Comparison of ENCODE assay signal across 8 cellular contexts in genomic region chr2:46010925-46011490, GRCh38.
DNase-seq lines count a peak whose midpoint lies in the region; ATAC-seq, FAIRE-seq and TF ChIP-seq lines count a peak whose summit lies in the region.

No MANE protein-coding gene starts in this region.

- POLR2A ChIA-PET in HEK293T (lab: Yijun Ruan, JAX), result no interaction called here

- peaks cover 0 to 10% (median 0%) of the 10 kb centered on the region in 3 donors for H3K36me3 ChIP-seq in Peyer's patch

- no peak overlapping the region for H3K4me3 ChIP-seq in Peyer's patch

- peak; percentile 84 for FAIRE-seq in endometrium (lab: Jason Lieb, UNC)

- H3K9me3 Mint-ChIP-seq in activated T-helper 1 cell treated with anti-CD3 and anti-CD28 coated beads, Interleukin-12 subunit alpha, Interleukin-12 subunit beta, Interleukin-2, Interleukin-4 antibody, amounts not matched to agents 30 ng/mL and 10 ng/mL and 1 ng/mL, durations not matched to agents 14 hours and 24 hours and 36 hours, result no peaks in the 10 kb centered on the region

- no peak overlapping the region for H3K27ac ChIP-seq in Peyer's patch

- no peak for ATAC-seq in HG02870 (IDR thresholded peaks at IDR 0.05; ENCODE audit: unreplicated experiment)
- ATAC-seq in HG02588 (IDR thresholded peaks at IDR 0.05; ENCODE audit: unreplicated experiment), result no peak

- H3K36me3 Mint-ChIP-seq in activated T-helper 1 cell treated with anti-CD3 and anti-CD28 coated beads, Interleukin-12 subunit alpha, Interleukin-12 subunit beta, Interleukin-2, Interleukin-4 antibody, amounts not matched to agents 30 ng/mL and 10 ng/mL and 1 ng/mL, durations not matched to agents 14 hours and 24 hours and 36 hours (ENCODE audit: low read depth), result peaks cover 2% of the 10 kb centered on the region

- no peak overlapping the region for H3K4me3 Mint-ChIP-seq in activated T-helper 1 cell treated with anti-CD3 and anti-CD28 coated beads, Interleukin-12 subunit alpha, Interleukin-12 subunit beta, Interleukin-2, Interleukin-4 antibody, amounts not matched to agents 30 ng/mL and 10 ng/mL and 1 ng/mL, durations not matched to agents 14 hours and 24 hours and 36 hours

- H3K27me3 Mint-ChIP-seq in activated T-helper 1 cell treated with anti-CD3 and anti-CD28 coated beads, Interleukin-12 subunit alpha, Interleukin-12 subunit beta, Interleukin-2, Interleukin-4 antibody, amounts not matched to agents 30 ng/mL and 10 ng/mL and 1 ng/mL, durations not matched to agents 14 hours and 24 hours and 36 hours (ENCODE audit: insufficient read depth), result no peaks in the 10 kb centered on the region

- no peak for TF ChIP-seq POLR2A in Peyer's patch (IDR thresholded peaks at IDR 0.05)

- H3K9me3 ChIP-seq in Peyer's patch, result no peaks in the 10 kb centered on the region

- H3K4me1 ChIP-seq in Peyer's patch, result peaks cover 0 to 5% (median 0%) of the 10 kb centered on the region in 4 donors

- no peak overlapping the region for H3K27ac Mint-ChIP-seq in activated T-helper 1 cell treated with anti-CD3 and anti-CD28 coated beads, Interleukin-12 subunit alpha, Interleukin-12 subunit beta, Interleukin-2, Interleukin-4 antibody, amounts not matched to agents 30 ng/mL and 10 ng/mL and 1 ng/mL, durations not matched to agents 14 hours and 24 hours and 36 hours

- TF ChIP-seq CTCF in Peyer's patch (IDR thresholded peaks at IDR 0.05), result peak in 5 of 6 experiments; percentile 47 to 79 (median 72)

- peaks cover 13% of the 10 kb centered on the region for H3K4me1 Mint-ChIP-seq in activated T-helper 1 cell treated with anti-CD3 and anti-CD28 coated beads, Interleukin-12 subunit alpha, Interleukin-12 subunit beta, Interleukin-2, Interleukin-4 antibody, amounts not matched to agents 30 ng/mL and 10 ng/mL and 1 ng/mL, durations not matched to agents 14 hours and 24 hours and 36 hours (ENCODE audit: low read depth)

- DNase-seq in COR-L47 (lab: John Stamatoyannopoulos, UW) (peak; percentile 28), HEK293T (ENCODE audit: extremely low spot score) (peak; percentile 23), Peyer's patch (no peak), myocyte (ENCODE audit: low read depth) (peak; percentile 62)
- DNase-seq in activated T-helper 1 cell treated with anti-CD3 and anti-CD28 coated beads, Interleukin-12 subunit alpha, Interleukin-12 subunit beta, Interleukin-2, Interleukin-4 antibody, amounts not matched to agents 30 ng/mL and 10 ng/mL and 1 ng/mL, durations not matched to agents 14 hours and 24 hours and 36 hours (ENCODE audit: low spot score), result no peak

- intact Hi-C loops in activated T-helper 1 cell treated with anti-CD3 and anti-CD28 coated beads, Interleukin-12 subunit alpha, Interleukin-12 subunit beta, Interleukin-2, Interleukin-4 antibody, amounts not matched to agents 30 ng/mL and 10 ng/mL and 1 ng/mL, durations not matched to agents 14 hours and 24 hours and 36 hours (cut with micrococcal nuclease), result loop anchor here (1.0 to 2.0 kb wide), 5 partner anchors 52 to 639 kb away; no protein-coding TSS in a partner anchor

- no peaks in the 10 kb centered on the region for H3K27me3 ChIP-seq in Peyer's patch

- CTCF ChIA-PET in HEK293T (lab: Yijun Ruan, JAX), result interaction anchor here (0.9 to 1.5 kb wide), 2 partner anchors 52 to 447 kb away, joined by 3 read pairs; no protein-coding TSS in a partner anchor

TF ChIP-seq in HEK293T, 16 proteins besides CTCF, POLR2A, EP300 and RAD21:
- TF ChIP-seq HDGF (IDR thresholded peaks at IDR 0.05; ENCODE audit: borderline replicate concordance), result no peak
- no peak for TF ChIP-seq NFRKB (IDR thresholded peaks at IDR 0.05)

Comparison
In these comparisons a context has a peak if more than half of its experiments do, and no peak if none do; other contexts are left out.
1. DNase-seq: peak in COR-L47 (single experiment), HEK293T (single experiment) and myocyte (single experiment); none in Peyer's patch (0 of 3) and activated T-helper 1 cell treated with anti-CD3 and anti-CD28 coated beads, Interleukin-12 subunit alpha, Interleukin-12 subunit beta, Interleukin-2, Interleukin-4 antibody, amounts not matched to agents 30 ng/mL and 10 ng/mL and 1 ng/mL, durations not matched to agents 14 hours and 24 hours and 36 hours (single experiment).